13 cellular contexts compared by ENCODE assay signal in genomic region chr7:1474736-1475135, GRCh38. TPM values are rescaled to one million over a fixed set of nuclear protein-coding genes. Genes with fewer than 3 reads are reported as not detected.
DNase-seq lines count a peak whose midpoint lies in the region; ATAC-seq lines count a peak whose summit lies in the region.
"Had no signal": no experiment of that assay in that cellular context is flagged by ENCODE, and none has a peak within 500 bp of the region (broad histone marks: within the 10 kb centered on the region; RNA-seq: fewer than 3 reads in every experiment).

No MANE protein-coding gene starts in this region.

- ATAC-seq in GM21367 (IDR thresholded peaks at IDR 0.05; ENCODE audit: unreplicated experiment) (no peak), GM18858 (IDR thresholded peaks at IDR 0.05; ENCODE audit: unreplicated experiment) (no peak)

- no peaks in the 10 kb centered on the region for H3K27me3 Mint-ChIP-seq in activated T-cell treated with anti-CD3 and anti-CD28 coated beads, Interleukin-2, amount 50 U/mL, for 24 hours
- H3K27me3 Mint-ChIP-seq: activated CD8-positive, alpha-beta memory T cell treated with anti-CD3 and anti-CD28 coated beads, Interleukin-2, amount 10 ng/mL, durations not matched to agents 7 days and 5 days; B cell; brain; naive B cell; stimulated activated naive CD8-positive, alpha-beta T cell treated with anti-CD3 and anti-CD28 coated beads, Interleukin-15, Interleukin-2, amounts not matched to agents 100 ng/mL and 50 ng/mL, for 24 hours had no signal

- DNase-seq in activated T-cell treated with anti-CD3 and anti-CD28 coated beads, Interleukin-2, amount 50 U/mL, for 24 hours = no peak
- DNase-seq in activated T-cell treated with anti-CD3 and anti-CD28 coated beads, Interleukin-2, amount 50 U/mL, for 48 hours = no peak
- DNase-seq in dermis microvascular lymphatic vessel endothelial cell (ENCODE audit: low read depth in 2 of 2) = peak; percentile 10 to 29
- peak; percentile 38 for DNase-seq in glomerular visceral epithelial cell (ENCODE audit: extremely low spot score)
- DNase-seq in CD1c-positive myeloid dendritic cell (ENCODE audit: extremely low spot score) = no peak
- no peak for DNase-seq in globus pallidus (ENCODE audit: low spot score)

- peak overlapping the region; percentile 66 for H3K27ac Mint-ChIP-seq in activated T-cell treated with anti-CD3 and anti-CD28 coated beads, Interleukin-2, amount 50 U/mL, for 24 hours
- H3K27ac Mint-ChIP-seq: activated CD8-positive, alpha-beta memory T cell treated with anti-CD3 and anti-CD28 coated beads, Interleukin-2, amount 10 ng/mL, durations not matched to agents 7 days and 5 days; B cell; stimulated activated naive CD8-positive, alpha-beta T cell treated with anti-CD3 and anti-CD28 coated beads, Interleukin-15, Interleukin-2, amounts not matched to agents 100 ng/mL and 50 ng/mL, for 24 hours had no signal

- H3K4me3 Mint-ChIP-seq in activated T-cell treated with anti-CD3 and anti-CD28 coated beads, Interleukin-2, amount 50 U/mL, for 24 hours = no peak overlapping the region
- H3K4me3 Mint-ChIP-seq: activated CD8-positive, alpha-beta memory T cell treated with anti-CD3 and anti-CD28 coated beads, Interleukin-2, amount 10 ng/mL, durations not matched to agents 7 days and 5 days; B cell; brain; naive B cell; stimulated activated naive CD8-positive, alpha-beta T cell treated with anti-CD3 and anti-CD28 coated beads, Interleukin-15, Interleukin-2, amounts not matched to agents 100 ng/mL and 50 ng/mL, for 24 hours had no signal

- no peaks in the 10 kb centered on the region for H3K9me3 Mint-ChIP-seq in activated T-cell treated with anti-CD3 and anti-CD28 coated beads, Interleukin-2, amount 50 U/mL, for 24 hours
- H3K9me3 Mint-ChIP-seq: brain; naive B cell; stimulated activated naive CD8-positive, alpha-beta T cell treated with anti-CD3 and anti-CD28 coated beads, Interleukin-15, Interleukin-2, amounts not matched to agents 100 ng/mL and 50 ng/mL, for 24 hours had no signal

- H3K4me1 Mint-ChIP-seq in activated T-cell treated with anti-CD3 and anti-CD28 coated beads, Interleukin-2, amount 50 U/mL, for 24 hours (ENCODE audit: low read depth) = peaks cover 11% of the 10 kb centered on the region
- H3K4me1 Mint-ChIP-seq: B cell, brain, naive B cell had no signal

- H3K36me3 Mint-ChIP-seq in activated T-cell treated with anti-CD3 and anti-CD28 coated beads, Interleukin-2, amount 50 U/mL, for 24 hours (ENCODE audit: low read depth) = peaks cover 58% of the 10 kb centered on the region
- H3K36me3 Mint-ChIP-seq: naive B cell had no signal

RNA-seq across cellular contexts. Expression of gene MICALL2, which starts 15.5 kb away (rescaled TPM):
- total RNA-seq in dermis microvascular lymphatic vessel endothelial cell = 8.7 and 12.5 TPM in 2 replicates

RNA-seq across cellular contexts. Expression of gene INTS1, which starts 29.5 kb away (rescaled TPM):
- total RNA-seq in dermis microvascular lymphatic vessel endothelial cell = 25.4 and 38.2 TPM in 2 replicates

RNA-seq across cellular contexts. Expression of gene MAFK, which starts 55.8 kb away (rescaled TPM):
- total RNA-seq in dermis microvascular lymphatic vessel endothelial cell = 22.1 and 40.8 TPM in 2 replicates

Comparison
In these comparisons a context has a peak if more than half of its experiments do, and no peak if none do; other contexts are left out.
1. DNase-seq: peak in dermis microvascular lymphatic vessel endothelial cell (2 of 2) and glomerular visceral epithelial cell (single experiment); none in activated T-cell treated with anti-CD3 and anti-CD28 coated beads, Interleukin-2, amount 50 U/mL, for 24 hours (single experiment), activated T-cell treated with anti-CD3 and anti-CD28 coated beads, Interleukin-2, amount 50 U/mL, for 48 hours (0 of 2), CD1c-positive myeloid dendritic cell (single experiment) and globus pallidus (single experiment).